Comparison of ENCODE assay signal across 30 cellular contexts in the genomic region with DNA sequence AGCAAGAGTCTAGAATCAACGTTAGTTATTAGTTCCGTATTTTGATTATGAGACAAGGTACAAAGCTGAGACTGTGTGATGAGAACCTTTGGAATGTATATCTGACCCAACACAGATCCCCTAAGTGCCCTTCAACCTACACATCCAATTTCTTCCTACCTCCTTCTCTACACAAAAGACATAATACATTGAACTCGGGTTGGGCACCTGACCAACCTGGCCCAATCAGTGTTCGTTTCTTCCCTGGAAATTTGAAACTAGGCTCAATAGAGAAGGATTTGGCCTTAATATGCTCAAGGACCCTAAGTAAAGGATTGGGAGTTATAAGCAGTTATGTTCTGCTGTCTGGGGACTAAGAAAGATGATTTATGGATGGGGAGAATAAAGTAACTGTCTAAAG. TPM values are rescaled to one million over a fixed set of nuclear protein-coding genes. Genes with fewer than 3 reads are reported as not detected.
DNase-seq lines count a peak whose midpoint lies in the region; ATAC-seq and TF ChIP-seq lines count a peak whose summit lies in the region.
"Had no signal": no experiment of that assay in that cellular context is flagged by ENCODE, and none has a peak within 500 bp of the region (broad histone marks: within the 10 kb centered on the region; RNA-seq: fewer than 3 reads in every experiment).

No MANE protein-coding gene starts in this region.

- H3K4me1 Mint-ChIP-seq in HFFc6 (ENCODE audit: low read depth): peaks cover 74% of the 10 kb centered on the region
- no peaks in the 10 kb centered on the region for H3K4me1 Mint-ChIP-seq in activated naive CD8-positive, alpha-beta T cell treated with anti-CD3 and anti-CD28 coated beads, Interleukin-2, amount 50 U/mL, for 24 hours
- no peaks in the 10 kb centered on the region for H3K4me1 Mint-ChIP-seq in CD4-positive, alpha-beta T cell (ENCODE audit: low read depth)

- DNase-seq in HFFc6 (no peak), Panc1 (ENCODE audit: low read depth, low spot score) (no peak), NCI-H1694 (lab: John Stamatoyannopoulos, UW) (no peak), D341Med (ENCODE audit: low spot score) (no peak)
- DNase-seq in activated naive CD8-positive, alpha-beta T cell treated with anti-CD3 and anti-CD28 coated beads, Interleukin-2, amount 50 U/mL, for 24 hours: no peak
- no peak for DNase-seq in CD4-positive, alpha-beta T cell
- DNase-seq: activated CD4-positive, alpha-beta T cell treated with anti-CD3 and anti-CD28 coated beads for 1 hour; activated CD8-positive, alpha-beta T cell treated with anti-CD3 and anti-CD28 coated beads for 36 hours; activated naive CD4-positive, alpha-beta T cell treated with anti-CD3 and anti-CD28 coated beads for 36 hours; adrenal gland; body of pancreas; dermis blood vessel endothelial cell; esophagus squamous epithelium; foreskin keratinocyte; H7; heart left ventricle; kidney; left ventricle myocardium superior; NCI-H1092; NCI-H1694 treated with DMSO at 0.1 percent for 48 hours; NCI-H2171 treated with DMSO at 0.1 percent for 48 hours; NCI-H526; NK-92 treated with Interleukin-12 subunit alpha and Interleukin-12 subunit beta, amount 100 ng/mL, for 24 hours; right lobe of liver; Right ventricle myocardium superior; stimulated activated CD4-positive, alpha-beta T cell treated with anti-CD3 and anti-CD28 coated beads, Interleukin-4, amount 100 ng/mL, for 24 hours; T-helper 2 cell; tibial artery had no signal

- H3K36me3 ChIP-seq in Panc1 (ENCODE audit: control insufficient read depth, insufficient read depth, low read length) (no peaks in the 10 kb centered on the region), mesodermal cell (ENCODE audit: control insufficient read depth, insufficient read depth, low read length) (peaks cover 22% of the 10 kb centered on the region)
- H3K36me3 ChIP-seq: adrenal gland, esophagus squamous epithelium, heart left ventricle, right lobe of liver, tibial artery had no signal

- no peaks in the 10 kb centered on the region for H3K9me3 ChIP-seq in Panc1 (ENCODE audit: control insufficient read depth, insufficient read depth, low read depth, low read length)
- H3K9me3 ChIP-seq in mesodermal cell (ENCODE audit: control insufficient read depth, low read length): no peaks in the 10 kb centered on the region
- no peaks in the 10 kb centered on the region for H3K9me3 ChIP-seq in CD4-positive, alpha-beta T cell (ENCODE audit: control insufficient read depth, low read length)
- H3K9me3 ChIP-seq: adrenal gland, body of pancreas, esophagus squamous epithelium, heart left ventricle, right lobe of liver, tibial artery had no signal

- POLR2A ChIA-PET in Panc1 (lab: Charles Lee): no interaction called here
- POLR2A ChIA-PET in CD4-positive, alpha-beta T cell (lab: Charles Lee): no interaction called here

- ATAC-seq in Panc1: no peak
- no peak for ATAC-seq in activated naive CD8-positive, alpha-beta T cell treated with anti-CD3 and anti-CD28 coated beads, Interleukin-2, amount 50 U/mL, for 24 hours
- ATAC-seq in CD4-positive, alpha-beta T cell (ENCODE audit: poor library complexity): no peak
- ATAC-seq: activated CD8-positive, alpha-beta T cell treated with anti-CD3 and anti-CD28 coated beads for 36 hours; body of pancreas; foreskin keratinocyte; heart left ventricle; left ventricle myocardium superior had no signal

- H3K27ac Mint-ChIP-seq in HFFc6: peak overlapping the region; percentile 79; the same call in 1 of the 2 replicates
- no peak overlapping the region for H3K27ac Mint-ChIP-seq in activated naive CD8-positive, alpha-beta T cell treated with anti-CD3 and anti-CD28 coated beads, Interleukin-2, amount 50 U/mL, for 24 hours
- H3K27ac Mint-ChIP-seq in CD4-positive, alpha-beta T cell: no peak overlapping the region
- H3K27ac Mint-ChIP-seq: activated CD8-positive, alpha-beta T cell treated with anti-CD3 and anti-CD28 coated beads for 36 hours; activated naive CD4-positive, alpha-beta T cell treated with anti-CD3 and anti-CD28 coated beads for 36 hours had no signal

- H3K4me3 ChIP-seq in Panc1 (ENCODE audit: low read depth in 2 of 2, low read length in 2 of 2): no peak overlapping the region
- no peak overlapping the region for H3K4me3 ChIP-seq in mesodermal cell (ENCODE audit: extremely low read depth, insufficient read depth, low read length, poor library complexity, severe bottlenecking)
- H3K4me3 ChIP-seq: adrenal gland, body of pancreas, esophagus squamous epithelium, heart left ventricle, right lobe of liver, tibial artery had no signal

- no peak overlapping the region for H3K4me3 Mint-ChIP-seq in HFFc6
- no peak overlapping the region for H3K4me3 Mint-ChIP-seq in activated naive CD8-positive, alpha-beta T cell treated with anti-CD3 and anti-CD28 coated beads, Interleukin-2, amount 50 U/mL, for 24 hours
- H3K4me3 Mint-ChIP-seq in CD4-positive, alpha-beta T cell: no peak overlapping the region
- H3K4me3 Mint-ChIP-seq: activated CD8-positive, alpha-beta T cell treated with anti-CD3 and anti-CD28 coated beads for 36 hours; activated naive CD4-positive, alpha-beta T cell treated with anti-CD3 and anti-CD28 coated beads for 36 hours had no signal

- no TSS peak for BruUV-seq in Panc1 (replicated peaks; lab: Mats Ljungman, UMichigan)

- H3K4me1 ChIP-seq in Panc1 (ENCODE audit: control insufficient read depth, insufficient read depth, low read length) (peaks cover 65% of the 10 kb centered on the region), mesodermal cell (ENCODE audit: control insufficient read depth, insufficient read depth, low read length, poor library complexity, severe bottlenecking) (peaks cover 50% of the 10 kb centered on the region)

- intact Hi-C loops in Panc1 (cut with micrococcal nuclease; ENCODE audit: unreplicated experiment): no loop called here
- intact Hi-C loops in CD4-positive, alpha-beta T cell (cut with DNase I, micrococcal nuclease): no loop called here

- in situ Hi-C loops in Panc1 (cut with HindIII; ENCODE audit: low pct_unique_long_range_greater_than_20kb, low sequenced_read_pairs): no loop called here

- H3K27ac ChIP-seq in Panc1 (ENCODE audit: low read length) (peak overlapping the region; percentile 21), mesodermal cell (ENCODE audit: low read depth, low read length, severe bottlenecking) (peak overlapping the region; percentile 89)
- H3K27ac ChIP-seq in CD4-positive, alpha-beta T cell (ENCODE audit: low read depth, low read length): no peak overlapping the region
- H3K27ac ChIP-seq: C4-2B, foreskin keratinocyte, right lobe of liver, tibial artery had no signal

- H3K36me3 Mint-ChIP-seq in HFFc6 (ENCODE audit: low read depth): peaks cover 46% of the 10 kb centered on the region
- no peaks in the 10 kb centered on the region for H3K36me3 Mint-ChIP-seq in activated naive CD8-positive, alpha-beta T cell treated with anti-CD3 and anti-CD28 coated beads, Interleukin-2, amount 50 U/mL, for 24 hours (ENCODE audit: low read depth)
- H3K36me3 Mint-ChIP-seq in CD4-positive, alpha-beta T cell (ENCODE audit: low read depth): no peaks in the 10 kb centered on the region

- CTCF ChIA-PET in Panc1 (lab: Charles Lee): interaction anchor here (0.7 kb wide), 1 partner anchor 35 kb away, joined by 4 read pairs; no protein-coding TSS in a partner anchor
- CTCF ChIA-PET in CD4-positive, alpha-beta T cell (lab: Charles Lee): no interaction called here

- H3K27me3 Mint-ChIP-seq in HFFc6 (ENCODE audit: insufficient read depth): peaks cover 1% of the 10 kb centered on the region
- H3K27me3 Mint-ChIP-seq in activated naive CD8-positive, alpha-beta T cell treated with anti-CD3 and anti-CD28 coated beads, Interleukin-2, amount 50 U/mL, for 24 hours: peaks cover 3% of the 10 kb centered on the region
- no peaks in the 10 kb centered on the region for H3K27me3 Mint-ChIP-seq in CD4-positive, alpha-beta T cell

- 89 to 100% methylated on average over 2 of the region's 4 CpGs for WGBS in mesodermal cell (ENCODE audit: insufficient coverage in 2 of 2), 2 experiments

- H3K27me3 ChIP-seq in Panc1 (ENCODE audit: control insufficient read depth, insufficient read depth, low read length): no peaks in the 10 kb centered on the region
- H3K27me3 ChIP-seq in CD4-positive, alpha-beta T cell (ENCODE audit: control insufficient read depth, insufficient read depth, low read length): no peaks in the 10 kb centered on the region
- H3K27me3 ChIP-seq: adrenal gland, body of pancreas, esophagus squamous epithelium, foreskin keratinocyte, heart left ventricle, right lobe of liver, tibial artery had no signal

- no peak for TF ChIP-seq CTCF in HFFc6 (IDR thresholded peaks at IDR 0.05)
- TF ChIP-seq CTCF in Panc1 (IDR thresholded peaks at IDR 0.05): no peak
- no peak for TF ChIP-seq CTCF in CD4-positive, alpha-beta T cell (IDR thresholded peaks at IDR 0.05)

- no peaks in the 10 kb centered on the region for H3K9me3 Mint-ChIP-seq in HFFc6
- H3K9me3 Mint-ChIP-seq in activated naive CD8-positive, alpha-beta T cell treated with anti-CD3 and anti-CD28 coated beads, Interleukin-2, amount 50 U/mL, for 24 hours: no peaks in the 10 kb centered on the region
- no peaks in the 10 kb centered on the region for H3K9me3 Mint-ChIP-seq in CD4-positive, alpha-beta T cell
- H3K9me3 Mint-ChIP-seq: activated CD8-positive, alpha-beta T cell treated with anti-CD3 and anti-CD28 coated beads for 36 hours; activated naive CD4-positive, alpha-beta T cell treated with anti-CD3 and anti-CD28 coated beads for 36 hours had no signal

RNA-seq across cellular contexts. Expression of a gene that starts 12.1 kb away (rescaled TPM):
- 10 to 100 TPM; 47.7 to 54.8 (median 54.0) TPM for total RNA-seq in HFFc6 (2021; fragmentation: NEBNext Ultra II Directional; extraction: Animal tissue kit (Norgen Biotek cat#: 25700))
- total RNA-seq in Panc1 (2021; ENCODE audit: unreplicated experiment): 50.3 TPM
- polyA plus RNA-seq in Panc1 (2012; ENCODE audit: insufficient read length): 37.6 TPM
- polyA plus RNA-seq in mesodermal cell (2013, experiment 1 of 2): 59.9 TPM
- 56.4 TPM for polyA plus RNA-seq in mesodermal cell (2013, experiment 2 of 2)
- total RNA-seq in CD4-positive, alpha-beta T cell: 1 to 10 TPM; 2.1 to 3.0 TPM

RNA-seq across cellular contexts. Expression of a gene that starts 12.9 kb away (rescaled TPM):
- total RNA-seq in HFFc6 (2021; fragmentation: NEBNext Ultra II Directional; extraction: Animal tissue kit (Norgen Biotek cat#: 25700)): 10 to 100 TPM; 28.0 to 32.8 (median 30.2) TPM
- total RNA-seq in Panc1 (2021; ENCODE audit: unreplicated experiment): 24.8 TPM
- 13.7 TPM for polyA plus RNA-seq in Panc1 (2012; ENCODE audit: insufficient read length)
- polyA plus RNA-seq in mesodermal cell (2013, experiment 1 of 2): 43.5 TPM
- 46.4 TPM for polyA plus RNA-seq in mesodermal cell (2013, experiment 2 of 2)
- total RNA-seq in CD4-positive, alpha-beta T cell: 10 to 100 TPM; 28.6 to 30.5 TPM

Comparison
In these comparisons a context has a peak if more than half of its experiments do, and no peak if none do; other contexts are left out.
1. RNA of a gene that starts 12.1 kb away (total RNA-seq): 47.7 to 54.8 TPM in HFFc6 and 50.3 TPM in Panc1 (single experiment); 2.1 to 3.0 TPM in CD4-positive, alpha-beta T cell; every median in the first group is over 10 times any median in the second.